In genomic region chr1:33036051-33036525, GRCh38 we compare ENCODE assay signal across 8 cellular contexts. TPM values are rescaled to one million over a fixed set of nuclear protein-coding genes. Genes with fewer than 3 reads are reported as not detected.
DNase-seq lines count a peak whose midpoint lies in the region; ATAC-seq and TF ChIP-seq lines count a peak whose summit lies in the region.

No MANE protein-coding gene starts in this region.

- ATAC-seq in GM21528 (IDR thresholded peaks at IDR 0.05; ENCODE audit: low FRiP score, unreplicated experiment): peak; percentile 6
- no peak for ATAC-seq in HG03521 (IDR thresholded peaks at IDR 0.05; ENCODE audit: unreplicated experiment)
- no peak for ATAC-seq in GM18858 (IDR thresholded peaks at IDR 0.05; ENCODE audit: unreplicated experiment)
- no peak for ATAC-seq in GM19023 (IDR thresholded peaks at IDR 0.05; ENCODE audit: unreplicated experiment)

- H3K27ac ChIP-seq in 22Rv1 (peak overlapping the region; percentile 73), SJCRH30 (peak overlapping the region; percentile 56)

- H3K27me3 ChIP-seq in SJCRH30: no peaks in the 10 kb centered on the region
- no peaks in the 10 kb centered on the region for H3K27me3 ChIP-seq in endocrine pancreas (ENCODE audit: control insufficient read depth, insufficient read depth, low read length)

- DNase-seq in SJCRH30: peak in 1 of 2 experiments; percentile 48
- peak; percentile 36 for DNase-seq in myocyte (ENCODE audit: low read depth)

- H3K4me3 ChIP-seq in SJCRH30: peak overlapping the region; percentile 84
- peak overlapping the region; percentile 82 for H3K4me3 ChIP-seq in endocrine pancreas (ENCODE audit: control insufficient read depth, insufficient read depth, low read length)

- TF ChIP-seq CTCF in 22Rv1 (IDR thresholded peaks at IDR 0.05): no peak

- H3K36me3 ChIP-seq in SJCRH30 (peaks cover 22% of the 10 kb centered on the region), endocrine pancreas (ENCODE audit: control insufficient read depth, insufficient read depth, low read length) (no peaks in the 10 kb centered on the region)

- H3K9me3 ChIP-seq in SJCRH30 (replicated peaks): no peaks in the 10 kb centered on the region
- no peaks in the 10 kb centered on the region for H3K9me3 ChIP-seq in endocrine pancreas (ENCODE audit: control insufficient read depth, low read length)

- H3K4me1 ChIP-seq in SJCRH30 (0 out of 2 replicates have a peak, but pooled peaks cover 15% of the 10 kb centered on the region), endocrine pancreas (ENCODE audit: control insufficient read depth, insufficient read depth, low read length) (peaks cover 20% of the 10 kb centered on the region)

- peak overlapping the region; percentile 86 for H3K9ac ChIP-seq in endocrine pancreas (ENCODE audit: control insufficient read depth, insufficient read depth, low read length)

RNA-seq across cellular contexts. Expression of gene AK2, which starts 0.6 kb away (rescaled TPM):
- total RNA-seq in SJCRH30 (2014; rRNA removed; shearing (Covaris generic)): 279 and 283 TPM in 2 replicates
- total RNA-seq in myocyte: 127 and 166 TPM in 2 replicates
- polyA plus RNA-seq in myocyte (2012): 179 TPM

RNA-seq across cellular contexts. Expression of gene AZIN2, which starts 44.9 kb away (rescaled TPM):
- 8.4 and 8.8 TPM in 2 replicates for total RNA-seq in SJCRH30 (2014; rRNA removed; shearing (Covaris generic))
- total RNA-seq in myocyte: 5.3 and 10.7 TPM in 2 replicates
- polyA plus RNA-seq in myocyte (2012): 58.9 TPM
